ENCODE assay signal across 14 cellular contexts in genomic region chr19:10421981-10422461, GRCh38. TPM values are rescaled to one million over a fixed set of nuclear protein-coding genes. Genes with fewer than 3 reads are reported as not detected.
DNase-seq lines count a peak whose midpoint lies in the region; ATAC-seq and TF ChIP-seq lines count a peak whose summit lies in the region.
"Had no signal": no experiment of that assay in that cellular context is flagged by ENCODE, and none has a peak within 500 bp of the region (broad histone marks: within the 10 kb centered on the region; RNA-seq: fewer than 3 reads in every experiment).

No MANE protein-coding gene starts in this region.

- 0 out of 2 replicates have a peak overlapping the region, but pooled peaks have one; percentile 92 for H3K27ac ChIP-seq in DOHH2 (ENCODE audit: low read depth, low read length)
- no peak overlapping the region for H3K27ac ChIP-seq in SJSA1
- no peak overlapping the region for H3K27ac ChIP-seq in hepatocyte
- H3K27ac ChIP-seq in tibial artery: no peak overlapping the region
- H3K27ac ChIP-seq: coronary artery, gastrocnemius medialis, lower lobe of right lung had no signal

- no peak for ATAC-seq in HG02973 (IDR thresholded peaks at IDR 0.05; ENCODE audit: unreplicated experiment)
- ATAC-seq: gastrocnemius medialis, lower lobe of right lung, sciatic nerve had no signal

- H3K27me3 ChIP-seq in DOHH2 (ENCODE audit: control insufficient read depth, low read length): no peaks in the 10 kb centered on the region
- no peaks in the 10 kb centered on the region for H3K27me3 ChIP-seq in SJSA1 (replicated peaks)
- H3K27me3 ChIP-seq in hepatocyte: peaks cover 89% of the 10 kb centered on the region
- peaks cover 0 to 82% of the 10 kb centered on the region in 2 donors for H3K27me3 ChIP-seq in tibial artery

- H3K4me3 ChIP-seq in DOHH2 (ENCODE audit: low read length) (peak overlapping the region; percentile 88), SJSA1 (peak overlapping the region; percentile 92), hepatocyte (no peak overlapping the region), tibial artery (no peak overlapping the region)
- H3K4me3 ChIP-seq: coronary artery, gastrocnemius medialis, lower lobe of right lung had no signal

- H4K20me1 ChIP-seq in DOHH2 (ENCODE audit: control insufficient read depth, insufficient read depth, low read depth, low read length) (peaks cover 17% of the 10 kb centered on the region), hepatocyte (ENCODE audit: insufficient read depth, poor library complexity, severe bottlenecking) (no peaks in the 10 kb centered on the region)

- DNase-seq in Ammon's horn (ENCODE audit: low spot score) (peak; percentile 2), SJSA1 (ENCODE audit: low read depth in 1 of 2, low spot score in 2 of 2) (no peak), hepatocyte (ENCODE audit: low spot score) (peak; percentile 2), iPS-NIHi7 (ENCODE audit: extremely low spot score) (no peak), NCI-H1930 (lab: John Stamatoyannopoulos, UW) (no peak), tibial artery (no peak)
- DNase-seq: DMS79, gastrocnemius medialis, lower lobe of right lung, NCI-H524 treated with DMSO at 0.1 percent for 48 hours had no signal

- intact Hi-C loops in tibial artery (cut with DNase I; ENCODE audit: low total_unique reads): loop anchor here (10.0 kb wide), 1 partner anchor 53 kb away; no protein-coding TSS in a partner anchor

- H3K36me3 ChIP-seq in DOHH2 (ENCODE audit: control insufficient read depth, low read length) (peaks cover 28% of the 10 kb centered on the region), SJSA1 (peaks cover 5% of the 10 kb centered on the region), hepatocyte (replicated peaks; ENCODE audit: insufficient read depth, low read depth) (no peaks in the 10 kb centered on the region), tibial artery (no peaks in the 10 kb centered on the region)
- H3K36me3 ChIP-seq: gastrocnemius medialis, lower lobe of right lung had no signal

- H3K9me2 ChIP-seq in DOHH2 (replicated peaks; ENCODE audit: control insufficient read depth, low read length): no peaks in the 10 kb centered on the region
- no peaks in the 10 kb centered on the region for H3K9me2 ChIP-seq in hepatocyte (replicated peaks; ENCODE audit: insufficient read depth)

- H3K79me2 ChIP-seq in DOHH2 (ENCODE audit: control insufficient read depth, low read length) (peaks cover 96% of the 10 kb centered on the region), hepatocyte (no peaks in the 10 kb centered on the region)

- no peak overlapping the region for H2AFZ ChIP-seq in hepatocyte

- H3K9me3 ChIP-seq in DOHH2 (ENCODE audit: control insufficient read depth, insufficient read depth, low read length) (no peaks in the 10 kb centered on the region), SJSA1 (replicated peaks) (no peaks in the 10 kb centered on the region; the same call in 1 of the 2 replicates), hepatocyte (ENCODE audit: low read depth) (no peaks in the 10 kb centered on the region), tibial artery (no peaks in the 10 kb centered on the region)
- H3K9me3 ChIP-seq: gastrocnemius medialis, lower lobe of right lung had no signal

- H3K4me1 ChIP-seq in DOHH2 (ENCODE audit: control insufficient read depth, low read length): peaks cover 79% of the 10 kb centered on the region
- peaks cover 77% of the 10 kb centered on the region for H3K4me1 ChIP-seq in SJSA1 (replicated peaks)
- H3K4me1 ChIP-seq in hepatocyte (ENCODE audit: insufficient read depth): peaks cover 14% of the 10 kb centered on the region
- peaks cover 0 to 47% (median 40%) of the 10 kb centered on the region in 4 donors for H3K4me1 ChIP-seq in tibial artery

- peak overlapping the region; percentile 99 for H3K4me2 ChIP-seq in DOHH2 (ENCODE audit: low read length)
- H3K4me2 ChIP-seq in hepatocyte: no peak overlapping the region

- 46% methylated on average over 5 of the region's 5 CpGs for WGBS in hepatocyte (ENCODE audit: low lambda C conversion rate, missing lambda C conversion rate)

- peaks cover 27% of the 10 kb centered on the region for H3F3A ChIP-seq in DOHH2 (ENCODE audit: control insufficient read depth, insufficient read depth)

- TF ChIP-seq CTCF in DOHH2 (IDR thresholded peaks at IDR 0.05; ENCODE audit: low read depth, low read length, poor library complexity, severe bottlenecking): no peak
- TF ChIP-seq CTCF in hepatocyte (IDR thresholded peaks at IDR 0.05; ENCODE audit: poor library complexity): no peak
- no peak for TF ChIP-seq CTCF in tibial artery (IDR thresholded peaks at IDR 0.05)

RNA-seq across cellular contexts. Expression of gene PDE4A, which starts 1.7 kb away (rescaled TPM):
- total RNA-seq in SJSA1 (2014; rRNA removed; shearing (Covaris generic)): 6.9 and 11.5 TPM in 2 replicates
- total RNA-seq in hepatocyte: 1.3 and 2.8 TPM in 2 replicates
- 4.3 and 5.8 TPM in 2 replicates for polyA plus RNA-seq in hepatocyte

RNA-seq across cellular contexts. Expression of gene CDC37, which starts 18.7 kb away (rescaled TPM):
- 284 and 367 TPM in 2 replicates for total RNA-seq in SJSA1 (2014; rRNA removed; shearing (Covaris generic))
- total RNA-seq in hepatocyte: 124 and 144 TPM in 2 replicates
- 196 and 224 TPM in 2 replicates for polyA plus RNA-seq in hepatocyte

RNA-seq across cellular contexts. Expression of gene TYK2, which starts 41.6 kb away (rescaled TPM):
- total RNA-seq in SJSA1 (2014; rRNA removed; shearing (Covaris generic)): 62.3 and 72.4 TPM in 2 replicates
- total RNA-seq in hepatocyte: 52.4 and 63.6 TPM in 2 replicates
- polyA plus RNA-seq in hepatocyte: 94.3 and 108 TPM in 2 replicates

Comparison
In these comparisons a context has a peak if more than half of its experiments do, and no peak if none do; other contexts are left out.
1. DNase-seq: peak in Ammon's horn (single experiment) and hepatocyte (single experiment); none in SJSA1 (0 of 2), iPS-NIHi7 (single experiment), NCI-H1930 (0 of 2) and tibial artery (0 of 2).
2. H3K4me3 ChIP-seq: peak in DOHH2 (single experiment) and SJSA1 (single experiment); none in hepatocyte (single experiment) and tibial artery (0 of 2).